ENCODE assay signal across 1 cellular context in the genomic region with DNA sequence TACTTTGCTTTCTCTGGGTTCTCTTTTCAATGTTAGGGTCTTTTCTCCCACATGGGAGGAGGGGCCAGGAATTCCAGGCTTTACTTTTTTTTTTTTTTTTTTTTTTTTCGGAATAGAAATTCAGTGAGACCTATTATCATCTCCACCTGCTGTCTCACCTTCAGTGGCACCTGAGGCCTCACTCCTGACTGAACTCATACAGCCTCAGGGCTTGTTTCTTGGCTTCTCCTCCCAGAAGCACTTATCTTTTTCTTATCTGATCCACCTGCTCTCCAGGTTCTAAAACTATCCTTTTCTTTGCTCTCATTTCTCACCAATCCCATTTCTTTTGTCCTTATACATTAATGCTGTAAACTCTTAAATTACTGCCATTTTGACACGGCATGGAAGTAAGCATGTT.
TF ChIP-seq lines count a peak whose summit lies in the region.

No MANE protein-coding gene starts in this region.

TF ChIP-seq in HCT116, 20 proteins besides CTCF, POLR2A, EP300 and RAD21 (continued from another document):
- TF ChIP-seq, protein P1, sequence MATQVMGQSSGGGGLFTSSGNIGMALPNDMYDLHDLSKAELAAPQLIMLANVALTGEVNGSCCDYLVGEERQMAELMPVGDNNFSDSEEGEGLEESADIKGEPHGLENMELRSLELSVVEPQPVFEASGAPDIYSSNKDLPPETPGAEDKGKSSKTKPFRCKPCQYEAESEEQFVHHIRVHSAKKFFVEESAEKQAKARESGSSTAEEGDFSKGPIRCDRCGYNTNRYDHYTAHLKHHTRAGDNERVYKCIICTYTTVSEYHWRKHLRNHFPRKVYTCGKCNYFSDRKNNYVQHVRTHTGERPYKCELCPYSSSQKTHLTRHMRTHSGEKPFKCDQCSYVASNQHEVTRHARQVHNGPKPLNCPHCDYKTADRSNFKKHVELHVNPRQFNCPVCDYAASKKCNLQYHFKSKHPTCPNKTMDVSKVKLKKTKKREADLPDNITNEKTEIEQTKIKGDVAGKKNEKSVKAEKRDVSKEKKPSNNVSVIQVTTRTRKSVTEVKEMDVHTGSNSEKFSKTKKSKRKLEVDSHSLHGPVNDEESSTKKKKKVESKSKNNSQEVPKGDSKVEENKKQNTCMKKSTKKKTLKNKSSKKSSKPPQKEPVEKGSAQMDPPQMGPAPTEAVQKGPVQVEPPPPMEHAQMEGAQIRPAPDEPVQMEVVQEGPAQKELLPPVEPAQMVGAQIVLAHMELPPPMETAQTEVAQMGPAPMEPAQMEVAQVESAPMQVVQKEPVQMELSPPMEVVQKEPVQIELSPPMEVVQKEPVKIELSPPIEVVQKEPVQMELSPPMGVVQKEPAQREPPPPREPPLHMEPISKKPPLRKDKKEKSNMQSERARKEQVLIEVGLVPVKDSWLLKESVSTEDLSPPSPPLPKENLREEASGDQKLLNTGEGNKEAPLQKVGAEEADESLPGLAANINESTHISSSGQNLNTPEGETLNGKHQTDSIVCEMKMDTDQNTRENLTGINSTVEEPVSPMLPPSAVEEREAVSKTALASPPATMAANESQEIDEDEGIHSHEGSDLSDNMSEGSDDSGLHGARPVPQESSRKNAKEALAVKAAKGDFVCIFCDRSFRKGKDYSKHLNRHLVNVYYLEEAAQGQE (IDR thresholded peaks at IDR 0.05; ENCODE audit: low read depth): no peak
- no peak for TF ChIP-seq ELF1 (IDR thresholded peaks at IDR 0.05; ENCODE audit: borderline replicate concordance, low read depth)
- TF ChIP-seq EZH2 (IDR thresholded peaks at IDR 0.05): no peak
- no peak for TF ChIP-seq ZFX (IDR thresholded peaks at IDR 0.05)
- TF ChIP-seq FOSL1 (IDR thresholded peaks at IDR 0.05; ENCODE audit: low read depth): no peak
- no peak for TF ChIP-seq JUND (IDR thresholded peaks at IDR 0.05)
